In genomic region chr1:102851616-102852015, GRCh38 we compare ENCODE assay signal across 23 cellular contexts.
"Had no signal": no experiment of that assay in that cellular context is flagged by ENCODE, and none has a peak within 500 bp of the region (broad histone marks: within the 10 kb centered on the region; RNA-seq: fewer than 3 reads in every experiment).

No MANE protein-coding gene starts in this region.

- H3K9me3 ChIP-seq: adrenal gland, gastrocnemius medialis, ovary, thyroid gland, upper lobe of right lung had no signal

- H3K27me3 ChIP-seq: adrenal gland, gastrocnemius medialis, ovary, right atrium auricular region, thyroid gland, upper lobe of right lung had no signal

- DNase-seq: activated CD4-positive, alpha-beta T cell treated with anti-CD3 and anti-CD28 coated beads, Interleukin-2, amount 10 ng/mL, durations not matched to agents 7 days and 5 days; activated CD8-positive, alpha-beta memory T cell treated with anti-CD3 and anti-CD28 coated beads, Interleukin-2, amount 10 ng/mL, durations not matched to agents 7 days and 5 days; activated CD8-positive, alpha-beta T cell treated with anti-CD3 and anti-CD28 coated beads for 36 hours; activated gamma-delta T cell; activated T-cell treated with anti-CD3 and anti-CD28 coated beads for 4 hours; adrenal gland; effector memory CD4-positive, alpha-beta T cell; gastrocnemius medialis; head of caudate nucleus; hypothalamus; left ventricle myocardium superior; mammary epithelial cell; ovary; psoas muscle; stimulated activated CD4-positive, alpha-beta T cell treated with anti-CD3 and anti-CD28 coated beads, Interleukin-12 subunit alpha, Interleukin-12 subunit beta, amount 100 ng/mL, for 4 hours; stimulated activated CD4-positive, alpha-beta T cell treated with anti-CD3 and anti-CD28 coated beads, Interleukin-4, amount 100 ng/mL, for 4 hours; substantia nigra; T-helper 2 cell; thyroid gland; upper lobe of right lung had no signal

- H3K4me1 ChIP-seq: adrenal gland, gastrocnemius medialis, psoas muscle, right atrium auricular region, thyroid gland, upper lobe of right lung had no signal

- H3K27ac ChIP-seq: adrenal gland, gastrocnemius medialis, ovary, psoas muscle, right atrium auricular region, thyroid gland, upper lobe of right lung had no signal

- H3K36me3 ChIP-seq: adrenal gland, gastrocnemius medialis, ovary, right atrium auricular region, thyroid gland, upper lobe of right lung had no signal

- ATAC-seq: activated CD4-positive, CD25-positive, alpha-beta regulatory T cell treated with anti-CD3 and anti-CD28 coated beads, Interleukin-2, amount 50 U/mL, for 24 hours; activated CD8-positive, alpha-beta memory T cell treated with anti-CD3 and anti-CD28 coated beads, Interleukin-2, amount 10 ng/mL, durations not matched to agents 7 days and 5 days; activated CD8-positive, alpha-beta T cell treated with anti-CD3 and anti-CD28 coated beads for 36 hours; gastrocnemius medialis; left ventricle myocardium superior; natural killer cell treated with Interleukin-12 subunit alpha and Interleukin-12 subunit beta and Interleukin-15 and Interleukin-18, amount 100 ng/mL, for 72 hours; psoas muscle; upper lobe of right lung had no signal

- H3K4me3 ChIP-seq: adrenal gland, gastrocnemius medialis, ovary, psoas muscle, right atrium auricular region, thyroid gland, upper lobe of right lung had no signal
